Comparison of ENCODE assay signal across 24 cellular contexts in the genomic region with DNA sequence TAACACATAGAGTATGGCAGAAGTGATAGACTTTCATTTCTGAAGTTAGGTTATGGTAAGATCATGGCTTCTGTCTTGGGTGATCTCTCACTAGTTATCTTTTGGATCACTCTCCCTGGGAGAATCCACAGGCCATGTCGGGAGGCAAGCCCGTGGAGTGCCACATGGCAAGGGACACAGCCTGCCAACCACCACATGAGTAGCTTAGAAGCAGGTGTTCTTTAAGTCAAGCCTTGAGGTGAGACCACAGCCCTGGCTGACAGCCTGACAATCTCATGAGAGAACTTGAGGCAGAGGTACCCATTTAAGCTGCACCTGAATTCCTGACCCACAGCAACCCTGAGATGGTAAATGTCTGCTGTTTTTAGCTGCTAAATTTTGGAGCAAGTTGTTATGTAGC.
DNase-seq lines count a peak whose midpoint lies in the region; ATAC-seq, FAIRE-seq and TF ChIP-seq lines count a peak whose summit lies in the region.
"Had no signal": no experiment of that assay in that cellular context is flagged by ENCODE, and none has a peak within 500 bp of the region (broad histone marks: within the 10 kb centered on the region; RNA-seq: fewer than 3 reads in every experiment).

No MANE protein-coding gene starts in this region.

- intact Hi-C loops in activated CD4-positive, alpha-beta T cell treated with anti-CD3 and anti-CD28 coated beads, Interleukin-2, amount 10 ng/mL, durations not matched to agents 24 days and 14 days (cut with micrococcal nuclease): no loop called here
- intact Hi-C loops in kidney (cut with DNase I): no loop called here
- intact Hi-C loops in psoas muscle (cut with DNase I): no loop called here

- CTCF ChIA-PET in T-cell (lab: Charles Lee): no interaction called here

- POLR2A ChIA-PET in T-cell (lab: Charles Lee): interaction anchor here in 1 of 2 donors (0.6 kb wide), 1 partner anchor 18 kb away, joined by 6 read pairs; no protein-coding TSS in a partner anchor

- H3K9me3 ChIP-seq in kidney (ENCODE audit: control insufficient read depth in 1 of 2, low read length in 2 of 2) (peaks cover 0 to 3% of the 10 kb centered on the region in 2 donors), psoas muscle (no peaks in the 10 kb centered on the region)

- H3K9me3 Mint-ChIP-seq in activated CD4-positive, alpha-beta T cell treated with anti-CD3 and anti-CD28 coated beads, Interleukin-2, amount 10 ng/mL, durations not matched to agents 24 days and 14 days: peaks cover 15% of the 10 kb centered on the region
- no peaks in the 10 kb centered on the region for H3K9me3 Mint-ChIP-seq in T-cell
- H3K9me3 Mint-ChIP-seq: CD8-positive, alpha-beta T cell had no signal

- peaks cover 9% of the 10 kb centered on the region for H3K27me3 Mint-ChIP-seq in activated CD4-positive, alpha-beta T cell treated with anti-CD3 and anti-CD28 coated beads, Interleukin-2, amount 10 ng/mL, durations not matched to agents 24 days and 14 days
- H3K27me3 Mint-ChIP-seq in T-cell: peaks cover 0 to 26% of the 10 kb centered on the region in 2 donors

- H3K27me3 ChIP-seq in psoas muscle (ENCODE audit: insufficient read depth in 3 of 3, low read length in 2 of 3): no peaks in the 10 kb centered on the region

- ATAC-seq in psoas muscle (peak in 1 of 4 donors; percentile 74), T-cell (replicated peaks in 1 of 4) (no peak)
- ATAC-seq: CD8-positive, alpha-beta T cell had no signal

- peaks cover 3% of the 10 kb centered on the region for H3K36me3 Mint-ChIP-seq in activated CD4-positive, alpha-beta T cell treated with anti-CD3 and anti-CD28 coated beads, Interleukin-2, amount 10 ng/mL, durations not matched to agents 24 days and 14 days (ENCODE audit: low read depth)
- H3K36me3 Mint-ChIP-seq in T-cell: no peaks in the 10 kb centered on the region
- H3K36me3 Mint-ChIP-seq: CD8-positive, alpha-beta T cell had no signal

- H3K4me1 ChIP-seq in kidney (ENCODE audit: control insufficient read depth in 1 of 2, insufficient read depth in 1 of 2, low read depth in 1 of 2, low read length in 2 of 2): no peaks in the 10 kb centered on the region
- peaks cover 34% of the 10 kb centered on the region for H3K4me1 ChIP-seq in psoas muscle

- H3K27ac ChIP-seq in kidney (ENCODE audit: low read depth in 2 of 2, low read length in 2 of 2) (no peak overlapping the region), psoas muscle (peak overlapping the region; percentile 86)
- H3K27ac ChIP-seq: 22Rv1, C4-2B had no signal

- FAIRE-seq in kidney (lab: Jason Lieb, UNC): no peak
- FAIRE-seq: GM12892, H54, RCC 7860 had no signal

- H3K9ac ChIP-seq in kidney (ENCODE audit: low read length in 2 of 2): no peak overlapping the region

- no peaks in the 10 kb centered on the region for H3K36me3 ChIP-seq in kidney (ENCODE audit: control insufficient read depth in 1 of 2, insufficient read depth in 2 of 2, low read length in 2 of 2)
- peaks cover 0 to 15% of the 10 kb centered on the region in 2 donors for H3K36me3 ChIP-seq in psoas muscle (ENCODE audit: insufficient read depth in 1 of 2, low read depth in 1 of 2)

- no peak overlapping the region for H3K27ac Mint-ChIP-seq in activated CD4-positive, alpha-beta T cell treated with anti-CD3 and anti-CD28 coated beads, Interleukin-2, amount 10 ng/mL, durations not matched to agents 24 days and 14 days
- no peak overlapping the region for H3K27ac Mint-ChIP-seq in T-cell
- H3K27ac Mint-ChIP-seq: B cell; CD8-positive, alpha-beta T cell had no signal

- 30 to 45% (median 37%) methylated on average over 2 of the region's 2 CpGs for WGBS in psoas muscle, 3 donors

- TF ChIP-seq CTCF in kidney (IDR thresholded peaks at IDR 0.05; ENCODE audit: borderline replicate concordance, extremely low read depth, insufficient read depth) (no peak), psoas muscle (IDR thresholded peaks at IDR 0.05) (no peak)

- peaks cover 70% of the 10 kb centered on the region for H3K4me1 Mint-ChIP-seq in activated CD4-positive, alpha-beta T cell treated with anti-CD3 and anti-CD28 coated beads, Interleukin-2, amount 10 ng/mL, durations not matched to agents 24 days and 14 days
- H3K4me1 Mint-ChIP-seq in T-cell: peaks cover 8 to 26% (median 12%) of the 10 kb centered on the region in 3 donors
- H3K4me1 Mint-ChIP-seq: B cell had no signal

- H3K4me3 ChIP-seq in kidney (ENCODE audit: low read length in 2 of 2) (no peak overlapping the region), psoas muscle (no peak overlapping the region)

- H3K4me3 Mint-ChIP-seq in activated CD4-positive, alpha-beta T cell treated with anti-CD3 and anti-CD28 coated beads, Interleukin-2, amount 10 ng/mL, durations not matched to agents 24 days and 14 days: peak overlapping the region; percentile 9
- H3K4me3 Mint-ChIP-seq in T-cell: no peak overlapping the region
- H3K4me3 Mint-ChIP-seq: B cell; CD8-positive, alpha-beta T cell had no signal

- peak; percentile 60 for DNase-seq in activated CD4-positive, alpha-beta T cell treated with anti-CD3 and anti-CD28 coated beads, Interleukin-2, amount 10 ng/mL, durations not matched to agents 24 days and 14 days
- no peak for DNase-seq in activated CD4-positive, alpha-beta T cell treated with anti-CD3 and anti-CD28 coated beads, Interleukin-2, amount 50 U/mL, for 4 hours
- DNase-seq in NCI-H2107 treated with DMSO at 0.1 percent for 48 hours (lab: John Stamatoyannopoulos, UW; ENCODE audit: unreplicated experiment): peak; percentile 59
- peak; percentile 39 for DNase-seq in kidney
- no peak for DNase-seq in psoas muscle
- DNase-seq in T-cell: no peak
- DNase-seq in amniotic stem cell (lab: John Stamatoyannopoulos, UW): no peak
- DNase-seq in ecto neural progenitor cell (ENCODE audit: low spot score): no peak
- DNase-seq: CD8-positive, alpha-beta T cell; DMS 273 treated with DMSO at 0.1 percent for 48 hours; DMS79; GF-D8; NCI-H1092; NCI-H1417 treated with DMSO at 0.1 percent for 48 hours; NCI-H1694 treated with DMSO at 0.1 percent for 48 hours; NCI-H2081; NCI-H524; NCI-H748 treated with DMSO at 0.1 percent for 48 hours had no signal

Comparison
In these comparisons a context has a peak if more than half of its experiments do, and no peak if none do; other contexts are left out.
1. DNase-seq: peak in activated CD4-positive, alpha-beta T cell treated with anti-CD3 and anti-CD28 coated beads, Interleukin-2, amount 10 ng/mL, durations not matched to agents 24 days and 14 days (single experiment), NCI-H2107 treated with DMSO at 0.1 percent for 48 hours (single experiment) and kidney (single experiment); none in activated CD4-positive, alpha-beta T cell treated with anti-CD3 and anti-CD28 coated beads, Interleukin-2, amount 50 U/mL, for 4 hours (0 of 2), psoas muscle (0 of 2), T-cell (0 of 34), amniotic stem cell (single experiment) and ecto neural progenitor cell (single experiment).